Comparison of ENCODE assay signal across 15 cellular contexts in the genomic region with DNA sequence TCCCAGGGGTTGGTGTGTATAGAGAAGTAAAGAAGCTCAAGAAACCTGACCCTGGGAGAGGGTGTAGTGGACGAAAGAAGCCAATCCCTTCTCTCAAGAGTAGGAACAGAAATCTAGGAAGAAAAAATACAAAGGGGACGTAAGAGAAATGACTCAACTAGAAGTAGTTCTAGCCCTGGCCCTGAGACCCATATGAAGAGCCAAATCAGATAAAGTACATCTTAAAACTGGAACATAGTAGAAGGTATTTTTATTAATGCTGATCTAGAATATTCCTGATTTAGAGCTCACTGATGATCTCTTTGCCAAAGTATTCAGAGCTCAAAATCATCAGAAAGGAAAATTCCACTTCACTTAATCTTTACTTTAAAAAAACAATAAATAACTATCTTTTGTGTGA.
DNase-seq lines count a peak whose midpoint lies in the region; ATAC-seq, FAIRE-seq and TF ChIP-seq lines count a peak whose summit lies in the region.
"Had no signal": no experiment of that assay in that cellular context is flagged by ENCODE, and none has a peak within 500 bp of the region (broad histone marks: within the 10 kb centered on the region; RNA-seq: fewer than 3 reads in every experiment).

No MANE protein-coding gene starts in this region.

- peaks cover 12% of the 10 kb centered on the region for H3K79me1 ChIP-seq in mesenchymal stem cell (replicated peaks; ENCODE audit: low read length, poor library complexity, severe bottlenecking)

- H2AFZ ChIP-seq in mesenchymal stem cell (ENCODE audit: low read depth, low read length), result no peak overlapping the region

- in situ Hi-C loops in brain microvascular endothelial cell (cut with HindIII; ENCODE audit: low pct_ligation_motif_present, low sequenced_read_pairs), result no loop called here

- no peak overlapping the region for H3K18ac ChIP-seq in mesenchymal stem cell (ENCODE audit: low read depth in 1 of 2, low read length in 2 of 2)

- no peak overlapping the region for H3K9ac ChIP-seq in mesenchymal stem cell (ENCODE audit: low read length)

- H2BK15ac ChIP-seq in mesenchymal stem cell (ENCODE audit: low read depth, poor library complexity, severe bottlenecking), result no peak overlapping the region

- no peak overlapping the region for H2AK5ac ChIP-seq in mesenchymal stem cell (ENCODE audit: low read length, severe bottlenecking)

- no peak overlapping the region for H2BK120ac ChIP-seq in mesenchymal stem cell (ENCODE audit: low read depth, low read length)

- H3K4me2 ChIP-seq in mesenchymal stem cell (ENCODE audit: low read length, poor library complexity, severe bottlenecking), result no peak overlapping the region

- peak overlapping the region; percentile 22 for H3K27ac ChIP-seq in brain microvascular endothelial cell
- H3K27ac ChIP-seq in mesenchymal stem cell (ENCODE audit: low read length, poor library complexity, severe bottlenecking), result no peak overlapping the region
- H3K27ac ChIP-seq: coronary artery, left lung had no signal

- DNase-seq in AG09309 (ENCODE audit: low read depth), result peak; percentile 53
- no peak for DNase-seq in GM19239 (ENCODE audit: insufficient read length, low spot score)
- DNase-seq in brain microvascular endothelial cell, result peak; percentile 69
- DNase-seq in mesenchymal stem cell, result peak; percentile 3
- DNase-seq in islet precursor cell, result no peak
- DNase-seq in NCI-H1694 (lab: John Stamatoyannopoulos, UW), result no peak
- no peak for DNase-seq in stimulated activated CD4-positive, alpha-beta T cell treated with anti-CD3 and anti-CD28 coated beads, Interleukin-2, amount 100 ng/mL, for 48 hours
- DNase-seq: anterior cingulate cortex, H9, left lung, NCI-H2081, nucleus accumbens, SHP77 treated with DMSO at 0.1 percent for 48 hours had no signal

- H2BK12ac ChIP-seq in mesenchymal stem cell (ENCODE audit: low read length in 2 of 2), result no peak overlapping the region

- no peaks in the 10 kb centered on the region for H3K9me3 ChIP-seq in mesenchymal stem cell (ENCODE audit: control insufficient read depth, low read length)
- H3K9me3 ChIP-seq: left lung had no signal

- H3K36me3 ChIP-seq in brain microvascular endothelial cell (replicated peaks) (no peaks in the 10 kb centered on the region), mesenchymal stem cell (ENCODE audit: control insufficient read depth in 1 of 2, insufficient read depth in 2 of 2, low read depth in 1 of 2, low read length in 2 of 2) (no peaks in the 10 kb centered on the region)
- H3K36me3 ChIP-seq: left lung had no signal

- H3K4me3 ChIP-seq in AG09309 (ENCODE audit: control insufficient read depth, low read depth, low read length) (no peak overlapping the region), brain microvascular endothelial cell (ENCODE audit: low read depth, low read length) (no peak overlapping the region), mesenchymal stem cell (ENCODE audit: insufficient read depth in 1 of 2, low read depth in 1 of 2, low read length in 2 of 2) (no peak overlapping the region)
- H3K4me3 ChIP-seq: coronary artery, left lung had no signal

- H4K8ac ChIP-seq in mesenchymal stem cell (ENCODE audit: low read length), result no peak overlapping the region

- no peak overlapping the region for H2BK5ac ChIP-seq in mesenchymal stem cell (ENCODE audit: low read depth, low read length, poor library complexity, severe bottlenecking)

- no peaks in the 10 kb centered on the region for H3K4me1 ChIP-seq in mesenchymal stem cell (ENCODE audit: control insufficient read depth, insufficient read depth, low read depth, low read length)

- 91% methylated on average over 1 of the region's 2 CpGs for WGBS in mesenchymal stem cell

- H3K27me3 ChIP-seq in brain microvascular endothelial cell (replicated peaks) (no peaks in the 10 kb centered on the region), mesenchymal stem cell (ENCODE audit: control insufficient read depth in 1 of 2, insufficient read depth in 1 of 2, low read length in 2 of 2) (no peaks in the 10 kb centered on the region)
- H3K27me3 ChIP-seq: left lung had no signal

- FAIRE-seq in GM19239 (lab: Jason Lieb, UNC), result peak; percentile 23

- no peak for ATAC-seq in HG03280 (IDR thresholded peaks at IDR 0.05; ENCODE audit: unreplicated experiment)
- ATAC-seq: left lung had no signal

- TF ChIP-seq CTCF in AG09309 (IDR thresholded peaks at IDR 0.05; ENCODE audit: control insufficient read depth, insufficient read depth, low read depth, low read length, missing control alignments) (no peak), brain microvascular endothelial cell (IDR thresholded peaks at IDR 0.05; ENCODE audit: low read depth, low read length, missing control alignments) (no peak)

- no peak overlapping the region for H4K91ac ChIP-seq in mesenchymal stem cell (ENCODE audit: low read length)

- no peak overlapping the region for H3K4ac ChIP-seq in mesenchymal stem cell (ENCODE audit: low read depth in 1 of 2, low read length in 2 of 2)

- H3K14ac ChIP-seq in mesenchymal stem cell (ENCODE audit: low read length in 2 of 2), result no peak overlapping the region

- H3K23ac ChIP-seq in mesenchymal stem cell (ENCODE audit: low read length in 2 of 2), result no peak overlapping the region

Comparison
In these comparisons a context has a peak if more than half of its experiments do, and no peak if none do; other contexts are left out.
1. DNase-seq: peak in AG09309 (single experiment), brain microvascular endothelial cell (single experiment) and mesenchymal stem cell (single experiment); none in GM19239 (single experiment), islet precursor cell (single experiment), NCI-H1694 (single experiment) and stimulated activated CD4-positive, alpha-beta T cell treated with anti-CD3 and anti-CD28 coated beads, Interleukin-2, amount 100 ng/mL, for 48 hours (0 of 2).